Comparison of ENCODE assay signal across 16 cellular contexts in genomic region chr3:195549001-195549400, GRCh38. TPM values are rescaled to one million over a fixed set of nuclear protein-coding genes. Genes with fewer than 3 reads are reported as not detected.
A peak's percentile ranks its signal among the peaks of the same experiment; 100 is the strongest.
DNase-seq lines count a peak whose midpoint lies in the region; ATAC-seq and TF ChIP-seq lines count a peak whose summit lies in the region.
"Had no signal": no experiment of that assay in that cellular context is flagged by ENCODE, and none has a peak within 500 bp of the region (broad histone marks: within the 10 kb centered on the region; RNA-seq: fewer than 3 reads in every experiment).

No MANE protein-coding gene starts in this region.

- H3K4me1 Mint-ChIP-seq in CD4-positive, CD25-positive, alpha-beta regulatory T cell: peaks cover 30 to 94% (median 66%) of the 10 kb centered on the region in 4 donors
- H3K4me1 Mint-ChIP-seq in CD8-positive, alpha-beta T cell (ENCODE audit: low read depth): peaks cover 85% of the 10 kb centered on the region
- H3K4me1 Mint-ChIP-seq in activated CD4-positive, alpha-beta memory T cell treated with anti-CD3 and anti-CD28 coated beads, Interleukin-2, amount 10 ng/mL, durations not matched to agents 7 days and 5 days: peaks cover 76% of the 10 kb centered on the region

- H3K36me3 ChIP-seq in CD4-positive, CD25-positive, alpha-beta regulatory T cell (ENCODE audit: control insufficient read depth, insufficient read depth, low read length): no peaks in the 10 kb centered on the region
- H3K36me3 ChIP-seq in CD8-positive, alpha-beta T cell (ENCODE audit: insufficient read depth, low read length): no peaks in the 10 kb centered on the region
- H3K36me3 ChIP-seq: suprapubic skin had no signal

- no peaks in the 10 kb centered on the region for H3K9me3 ChIP-seq in CD4-positive, CD25-positive, alpha-beta regulatory T cell (ENCODE audit: control insufficient read depth in 2 of 2, low read length in 2 of 2)
- no peaks in the 10 kb centered on the region for H3K9me3 ChIP-seq in CD8-positive, alpha-beta T cell (ENCODE audit: low read length)
- H3K9me3 ChIP-seq: suprapubic skin had no signal

- peak overlapping the region; percentile 73 for H3K4me3 ChIP-seq in CD4-positive, CD25-positive, alpha-beta regulatory T cell (ENCODE audit: low read depth, low read length)
- H3K4me3 ChIP-seq in CD8-positive, alpha-beta T cell (ENCODE audit: low read depth, low read length): no peak overlapping the region
- H3K4me3 ChIP-seq: SK-N-MC, suprapubic skin had no signal

- POLR2A ChIA-PET in CD8-positive, alpha-beta T cell (lab: Charles Lee): interaction anchor here (0.5 to 2.8 kb wide), 4 partner anchors 11 to 278 kb away, joined by 4 to 19 read pairs (median 11); partner anchors contain the start of gene XXYLT1
- POLR2A ChIA-PET in activated CD4-positive, alpha-beta memory T cell treated with anti-CD3 and anti-CD28 coated beads, Interleukin-2, amount 10 ng/mL, durations not matched to agents 7 days and 5 days (lab: Charles Lee): interaction anchor here (0.7 to 4.8 kb wide), 2 partner anchors 8 to 12 kb away, joined by 3 to 60 read pairs; partner anchors contain the start of gene PPP1R2

- CTCF ChIA-PET in CD8-positive, alpha-beta T cell (lab: Charles Lee): interaction anchor here (1.2 to 3.1 kb wide), 5 partner anchors 9 to 866 kb away, joined by 5 to 16 read pairs (median 7); no protein-coding TSS in a partner anchor
- CTCF ChIA-PET in activated CD4-positive, alpha-beta memory T cell treated with anti-CD3 and anti-CD28 coated beads, Interleukin-2, amount 10 ng/mL, durations not matched to agents 7 days and 5 days (lab: Charles Lee): interaction anchor here (0.8 to 2.5 kb wide), 3 partner anchors 9 to 345 kb away, joined by 3 to 21 read pairs (median 3); partner anchors contain the start of gene XXYLT1

- peak overlapping the region; percentile 20 to 99 (median 99) for H3K27ac Mint-ChIP-seq in CD4-positive, CD25-positive, alpha-beta regulatory T cell
- peak overlapping the region; percentile 97 for H3K27ac Mint-ChIP-seq in CD8-positive, alpha-beta T cell
- H3K27ac Mint-ChIP-seq in activated CD4-positive, alpha-beta memory T cell treated with anti-CD3 and anti-CD28 coated beads, Interleukin-2, amount 10 ng/mL, durations not matched to agents 7 days and 5 days: peak overlapping the region; percentile 37

- peak overlapping the region; percentile 68 to 78 (median 77) for H3K4me3 Mint-ChIP-seq in CD4-positive, CD25-positive, alpha-beta regulatory T cell
- peak overlapping the region; percentile 82 for H3K4me3 Mint-ChIP-seq in CD8-positive, alpha-beta T cell
- no peak overlapping the region for H3K4me3 Mint-ChIP-seq in activated CD4-positive, alpha-beta memory T cell treated with anti-CD3 and anti-CD28 coated beads, Interleukin-2, amount 10 ng/mL, durations not matched to agents 7 days and 5 days

- H3K27me3 Mint-ChIP-seq in CD4-positive, CD25-positive, alpha-beta regulatory T cell: no peaks in the 10 kb centered on the region
- H3K27me3 Mint-ChIP-seq in CD8-positive, alpha-beta T cell (ENCODE audit: low read depth): no peaks in the 10 kb centered on the region
- H3K27me3 Mint-ChIP-seq in activated CD4-positive, alpha-beta memory T cell treated with anti-CD3 and anti-CD28 coated beads, Interleukin-2, amount 10 ng/mL, durations not matched to agents 7 days and 5 days: no peaks in the 10 kb centered on the region

- H3K4me1 ChIP-seq in CD4-positive, CD25-positive, alpha-beta regulatory T cell (ENCODE audit: control insufficient read depth, insufficient read depth, low read length, poor library complexity, severe bottlenecking): peaks cover 79% of the 10 kb centered on the region
- H3K4me1 ChIP-seq in CD8-positive, alpha-beta T cell (ENCODE audit: insufficient read depth, low read length): peaks cover 88% of the 10 kb centered on the region

- peak in 2 of 3 donors; percentile 32 to 57 for DNase-seq in CD4-positive, CD25-positive, alpha-beta regulatory T cell
- DNase-seq in CD8-positive, alpha-beta T cell: no peak
- DNase-seq in activated CD4-positive, alpha-beta memory T cell treated with anti-CD3 and anti-CD28 coated beads, Interleukin-2, amount 10 ng/mL, durations not matched to agents 7 days and 5 days: no peak
- peak; percentile 38 for DNase-seq in kidney tubule cell (ENCODE audit: low spot score)
- DNase-seq: C1 segment of cervical spinal cord; central memory CD4-positive, alpha-beta T cell; foreskin fibroblast; NCI-H187 treated with DMSO at 0.1 percent for 48 hours; NCI-H510A; retina had no signal

- no peak for TF ChIP-seq CTCF in CD8-positive, alpha-beta T cell (IDR thresholded peaks at IDR 0.05)

- no peaks in the 10 kb centered on the region for H3K27me3 ChIP-seq in CD4-positive, CD25-positive, alpha-beta regulatory T cell (ENCODE audit: control insufficient read depth, insufficient read depth, low read length)
- no peaks in the 10 kb centered on the region for H3K27me3 ChIP-seq in CD8-positive, alpha-beta T cell (ENCODE audit: insufficient read depth, low read length)
- H3K27me3 ChIP-seq: suprapubic skin had no signal

- intact Hi-C loops in CD8-positive, alpha-beta T cell (cut with DNase I, micrococcal nuclease): loop anchor here in 1 of 2 experiments (10.0 kb wide), 1 partner anchor 1064 kb away; the partner anchor contains the start of gene ATP13A3

- peak in 1 of 2 donors; percentile 18 for ATAC-seq in CD4-positive, CD25-positive, alpha-beta regulatory T cell (ENCODE audit: low read depth in 2 of 2)
- no peak for ATAC-seq in CD8-positive, alpha-beta T cell
- ATAC-seq in HG02884 (IDR thresholded peaks at IDR 0.05; ENCODE audit: unreplicated experiment) (no peak), GM19467 (IDR thresholded peaks at IDR 0.05; ENCODE audit: unreplicated experiment) (no peak), HG03025 (IDR thresholded peaks at IDR 0.05; ENCODE audit: low FRiP score, unreplicated experiment) (no peak)

- no peaks in the 10 kb centered on the region for H3K9me3 Mint-ChIP-seq in CD4-positive, CD25-positive, alpha-beta regulatory T cell
- H3K9me3 Mint-ChIP-seq in CD8-positive, alpha-beta T cell: no peaks in the 10 kb centered on the region
- no peaks in the 10 kb centered on the region for H3K9me3 Mint-ChIP-seq in activated CD4-positive, alpha-beta memory T cell treated with anti-CD3 and anti-CD28 coated beads, Interleukin-2, amount 10 ng/mL, durations not matched to agents 7 days and 5 days

- H3K27ac ChIP-seq in CD4-positive, CD25-positive, alpha-beta regulatory T cell (ENCODE audit: insufficient read depth, low read length, poor library complexity, severe bottlenecking): peak overlapping the region; percentile 91
- H3K27ac ChIP-seq in CD8-positive, alpha-beta T cell (ENCODE audit: low read depth, low read length): peak overlapping the region; percentile 87
- H3K27ac ChIP-seq: SK-N-MC, suprapubic skin, VCaP had no signal

- peaks cover 2% of the 10 kb centered on the region for H3K36me3 Mint-ChIP-seq in CD4-positive, CD25-positive, alpha-beta regulatory T cell
- H3K36me3 Mint-ChIP-seq in CD8-positive, alpha-beta T cell: no peaks in the 10 kb centered on the region
- peaks cover 4% of the 10 kb centered on the region for H3K36me3 Mint-ChIP-seq in activated CD4-positive, alpha-beta memory T cell treated with anti-CD3 and anti-CD28 coated beads, Interleukin-2, amount 10 ng/mL, durations not matched to agents 7 days and 5 days (ENCODE audit: low read depth)

RNA-seq across cellular contexts. Expression of gene PPP1R2, which starts 5.9 kb away (rescaled TPM):
- 169 TPM for total RNA-seq in CD4-positive, CD25-positive, alpha-beta regulatory T cell
- polyA plus RNA-seq in CD4-positive, CD25-positive, alpha-beta regulatory T cell: 100 to 1,000 TPM; 253 to 337 (median 306) TPM
- 100 to 1,000 TPM; 160 to 166 TPM for total RNA-seq in CD8-positive, alpha-beta T cell
- 10 to 100 TPM; 75.0 to 81.8 TPM for total RNA-seq in activated CD4-positive, alpha-beta memory T cell treated with anti-CD3 and anti-CD28 coated beads, Interleukin-2, amount 10 ng/mL, durations not matched to agents 7 days and 5 days

RNA-seq across cellular contexts. Expression of gene APOD, which starts 34.7 kb away (rescaled TPM):
- total RNA-seq in CD4-positive, CD25-positive, alpha-beta regulatory T cell: not detected
- under 1 TPM in 1 of 4 donors, not detected in 3; 0.60 TPM for polyA plus RNA-seq in CD4-positive, CD25-positive, alpha-beta regulatory T cell
- total RNA-seq in CD8-positive, alpha-beta T cell: not detected
- not detected for total RNA-seq in activated CD4-positive, alpha-beta memory T cell treated with anti-CD3 and anti-CD28 coated beads, Interleukin-2, amount 10 ng/mL, durations not matched to agents 7 days and 5 days

Comparison
In these comparisons a context has a peak if more than half of its experiments do, and no peak if none do; other contexts are left out.
1. DNase-seq: peak in CD4-positive, CD25-positive, alpha-beta regulatory T cell (2 of 3) and kidney tubule cell (single experiment); none in CD8-positive, alpha-beta T cell (0 of 7) and activated CD4-positive, alpha-beta memory T cell treated with anti-CD3 and anti-CD28 coated beads, Interleukin-2, amount 10 ng/mL, durations not matched to agents 7 days and 5 days (single experiment).
2. H3K27ac Mint-ChIP-seq: peak in every context shown above with its lines; median percentile 99 in CD4-positive, CD25-positive, alpha-beta regulatory T cell; 97 in CD8-positive, alpha-beta T cell; 37 in activated CD4-positive, alpha-beta memory T cell treated with anti-CD3 and anti-CD28 coated beads, Interleukin-2, amount 10 ng/mL, durations not matched to agents 7 days and 5 days.